ENCODE assay signal across 1 cellular context in genomic region chr17:34981538-34982241, GRCh38.
TF ChIP-seq lines count a peak whose summit lies in the region.

No MANE protein-coding gene starts in this region.

TF ChIP-seq in IMR-90, 13 proteins besides CTCF, POLR2A, EP300 and RAD21 (continued from another document):
- TF ChIP-seq ELK1 (IDR thresholded peaks at IDR 0.05; ENCODE audit: borderline replicate concordance, low read depth, low read length): no peak
